40 cellular contexts compared by ENCODE assay signal in the genomic region with DNA sequence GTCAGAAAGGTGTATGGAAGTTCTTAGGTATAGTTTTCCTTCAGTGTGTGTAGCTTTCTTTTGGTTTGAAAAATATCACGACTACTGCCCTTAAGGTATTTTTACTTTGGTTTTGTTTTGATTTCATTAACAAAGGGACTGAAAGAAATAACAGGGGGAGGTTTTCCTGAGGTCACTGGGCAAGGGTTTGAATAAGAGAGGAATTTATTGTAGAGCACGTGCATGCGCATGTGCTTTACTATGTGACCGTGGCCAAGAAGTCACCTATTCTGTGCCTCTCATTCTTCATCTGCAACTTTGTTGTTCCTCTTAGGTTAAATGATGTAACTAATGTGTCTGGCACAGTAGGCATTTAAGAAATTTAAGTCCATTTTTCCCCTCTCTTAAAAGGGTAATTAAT. TPM values are rescaled to one million over a fixed set of nuclear protein-coding genes. Genes with fewer than 3 reads are reported as not detected.
DNase-seq lines count a peak whose midpoint lies in the region; ATAC-seq and TF ChIP-seq lines count a peak whose summit lies in the region.
"Had no signal": no experiment of that assay in that cellular context is flagged by ENCODE, and none has a peak within 500 bp of the region (broad histone marks: within the 10 kb centered on the region; RNA-seq: fewer than 3 reads in every experiment).

No MANE protein-coding gene starts in this region.

- H3K4me1 Mint-ChIP-seq in activated B cell treated with CpG ODN at 0.5 μM for 24 hours (peaks cover 40% of the 10 kb centered on the region), naive B cell (peaks cover 25 to 38% (median 36%) of the 10 kb centered on the region in 3 donors)

- intact Hi-C loops in activated B cell treated with CpG ODN at 0.5 μM for 24 hours (cut with micrococcal nuclease): loop anchor here (5.0 kb wide), 1 partner anchor 89 kb away; no protein-coding TSS in a partner anchor

- no peaks in the 10 kb centered on the region for H3K27me3 Mint-ChIP-seq in activated B cell treated with CpG ODN at 0.5 μM for 24 hours
- H3K27me3 Mint-ChIP-seq in naive B cell: no peaks in the 10 kb centered on the region
- H3K27me3 Mint-ChIP-seq: activated CD4-positive, alpha-beta T cell treated with anti-CD3 and anti-CD28 coated beads, Interleukin-2, amount 10 ng/mL, durations not matched to agents 24 days and 14 days; activated naive CD8-positive, alpha-beta T cell treated with anti-CD3 and anti-CD28 coated beads for 36 hours; effector memory CD8-positive, alpha-beta T cell had no signal

- H3K4me3 Mint-ChIP-seq in activated B cell treated with CpG ODN at 0.5 μM for 24 hours (peak overlapping the region; percentile 33), naive B cell (peak overlapping the region in 6 of 8 donors; percentile 2 to 82 (median 48))
- H3K4me3 Mint-ChIP-seq: activated CD4-positive, alpha-beta T cell treated with anti-CD3 and anti-CD28 coated beads, Interleukin-2, amount 10 ng/mL, durations not matched to agents 24 days and 14 days; activated naive CD8-positive, alpha-beta T cell treated with anti-CD3 and anti-CD28 coated beads for 36 hours; effector memory CD8-positive, alpha-beta T cell; HFFc6 had no signal

- POLR2A ChIA-PET in activated B cell treated with CpG ODN at 0.5 μM for 24 hours (lab: Charles Lee): no interaction called here

- ATAC-seq in activated B cell treated with CpG ODN at 0.5 μM for 24 hours (ENCODE audit: low read depth) (no peak), naive B cell (ENCODE audit: low read depth in 2 of 2) (no peak), HG03469 (IDR thresholded peaks at IDR 0.05; ENCODE audit: unreplicated experiment) (no peak), HG03457 (IDR thresholded peaks at IDR 0.05; ENCODE audit: unreplicated experiment) (no peak)
- ATAC-seq: effector memory CD8-positive, alpha-beta T cell; stimulated activated naive CD8-positive, alpha-beta T cell treated with anti-CD3 and anti-CD28 coated beads, Interleukin-15, Interleukin-2, amounts not matched to agents 100 U/mL and 50 U/mL, for 24 hours had no signal

- H3K27me3 ChIP-seq in KMS-11 (ENCODE audit: insufficient read depth, low read depth): no peaks in the 10 kb centered on the region
- H3K27me3 ChIP-seq: cardiac muscle cell, colonic mucosa, right atrium auricular region had no signal

- H3K36me3 ChIP-seq in KMS-11 (ENCODE audit: insufficient read depth): no peaks in the 10 kb centered on the region
- H3K36me3 ChIP-seq: BLaER1 treated with 17β-estradiol and CSF1 and Interleukin-3, amounts not matched to agents 10 nM and 100 nM; cardiac muscle cell; colonic mucosa; left ventricle myocardium inferior; right atrium auricular region; thoracic aorta had no signal

- H3K9me3 Mint-ChIP-seq in activated B cell treated with CpG ODN at 0.5 μM for 24 hours (no peaks in the 10 kb centered on the region), naive B cell (no peaks in the 10 kb centered on the region)
- H3K9me3 Mint-ChIP-seq: activated CD4-positive, alpha-beta T cell treated with anti-CD3 and anti-CD28 coated beads, Interleukin-2, amount 10 ng/mL, durations not matched to agents 24 days and 14 days; activated naive CD8-positive, alpha-beta T cell treated with anti-CD3 and anti-CD28 coated beads for 36 hours; effector memory CD8-positive, alpha-beta T cell; HFFc6 had no signal

- H3K27ac Mint-ChIP-seq in activated B cell treated with CpG ODN at 0.5 μM for 24 hours (peak overlapping the region; percentile 75), naive B cell (peak overlapping the region in 4 of 6 donors; percentile 19 to 78 (median 62))
- H3K27ac Mint-ChIP-seq: activated CD4-positive, alpha-beta T cell treated with anti-CD3 and anti-CD28 coated beads, Interleukin-2, amount 10 ng/mL, durations not matched to agents 24 days and 14 days; activated naive CD8-positive, alpha-beta T cell treated with anti-CD3 and anti-CD28 coated beads for 36 hours; effector memory CD8-positive, alpha-beta T cell; HFFc6 had no signal

- DNase-seq in activated B cell treated with CpG ODN at 0.5 μM for 24 hours: no peak
- no peak for DNase-seq in naive B cell
- no peak for DNase-seq in NCI-H128 (lab: John Stamatoyannopoulos, UW; ENCODE audit: unreplicated experiment)
- DNase-seq in HuH-7.5 (ENCODE audit: low spot score): no peak
- DNase-seq: activated CD4-positive, alpha-beta T cell treated with anti-CD3 and anti-CD28 coated beads, Interleukin-2, amount 10 ng/mL, durations not matched to agents 24 days and 14 days; activated CD8-positive, alpha-beta memory T cell treated with anti-CD3 and anti-CD28 coated beads for 24 hours; activated effector memory CD4-positive, alpha-beta T cell treated with Interleukin-2 at 50 U/mL for 16 hours; activated naive CD8-positive, alpha-beta T cell treated with anti-CD3 and anti-CD28 coated beads for 36 hours; activated T-cell treated with anti-CD3 and anti-CD28 coated beads for 4 hours; aorta; Caco-2; colonic mucosa; effector memory CD8-positive, alpha-beta T cell; erythroblast; glutamatergic neuron; GOT3; HFFc6; islet precursor cell; KG1; left ventricle myocardium inferior; mesendoderm; NCI-H1436; NCI-H2081; NCI-H226; NCI-H69; SIG-M5; stimulated activated naive CD8-positive, alpha-beta T cell treated with anti-CD3 and anti-CD28 coated beads, Interleukin-15, Interleukin-2, amounts not matched to agents 100 U/mL and 50 U/mL, for 24 hours; SW 1271; T-helper 9 cell had no signal

- H3K9ac ChIP-seq in KMS-11: no peak overlapping the region
- H3K9ac ChIP-seq: BLaER1 treated with 17β-estradiol and CSF1 and Interleukin-3, amounts not matched to agents 10 nM and 100 nM; parathyroid adenoma had no signal

- H3K4me2 ChIP-seq in KMS-11: peak overlapping the region; percentile 36; the same call in 1 of the 2 replicates
- H3K4me2 ChIP-seq: smooth muscle cell had no signal

- H3K36me3 Mint-ChIP-seq in activated B cell treated with CpG ODN at 0.5 μM for 24 hours (ENCODE audit: low read depth) (peaks cover 4% of the 10 kb centered on the region), naive B cell (no peaks in the 10 kb centered on the region)

- H4K20me1 ChIP-seq in KMS-11 (ENCODE audit: insufficient read depth): no peaks in the 10 kb centered on the region

- H3K79me2 ChIP-seq in KMS-11 (ENCODE audit: insufficient read depth, low read depth): peaks cover 16% of the 10 kb centered on the region; the same call in 1 of the 2 replicates
- H3K79me2 ChIP-seq: parathyroid adenoma had no signal

- H3K4me1 ChIP-seq in KMS-11 (ENCODE audit: low read depth, poor library complexity, severe bottlenecking): peaks cover 32% of the 10 kb centered on the region
- H3K4me1 ChIP-seq: Caco-2, colonic mucosa, parathyroid adenoma had no signal

- CTCF ChIA-PET in activated B cell treated with CpG ODN at 0.5 μM for 24 hours (lab: Charles Lee): no interaction called here

- TF ChIP-seq CTCF in KMS-11 (conservative IDR thresholded peaks at IDR 0.05; ENCODE audit: low read depth, low read length): no peak
- no peak for TF ChIP-seq CTCF in activated B cell treated with CpG ODN at 0.5 μM for 24 hours (IDR thresholded peaks at IDR 0.05)

- H3K4me3 ChIP-seq in KMS-11 (IDR thresholded peaks at IDR 0.05; ENCODE audit: insufficient read depth, low read depth, low read length): no peak overlapping the region
- H3K4me3 ChIP-seq: BLaER1 treated with 17β-estradiol and CSF1 and Interleukin-3, amounts not matched to agents 10 nM and 100 nM; cardiac muscle cell; colonic mucosa; left ventricle myocardium inferior; right atrium auricular region; smooth muscle cell; thoracic aorta had no signal

- no peak overlapping the region for H2AFZ ChIP-seq in KMS-11 (ENCODE audit: low read depth)
- H2AFZ ChIP-seq: parathyroid adenoma had no signal

- H3K27ac ChIP-seq in KMS-11: no peak overlapping the region
- H3K27ac ChIP-seq: cardiac muscle cell, colonic mucosa, HL-60, parathyroid adenoma, right atrium auricular region, VCaP had no signal

RNA-seq across cellular contexts. Expression of gene MAN1A1, which starts 4.1 kb away (rescaled TPM):
- total RNA-seq in activated B cell treated with CpG ODN at 0.5 μM for 24 hours: 17.7 and 18.1 TPM in 2 replicates
- polyA plus RNA-seq in naive B cell (ENCODE audit: low read depth in 6 of 6): 10 to 100 TPM; 14.2 to 23.1 (median 19.0) TPM
